Comparison of ENCODE assay signal across 8 cellular contexts in genomic region chr3:186617038-186617934, GRCh38. TPM values are rescaled to one million over a fixed set of nuclear protein-coding genes. Genes with fewer than 3 reads are reported as not detected.
DNase-seq lines count a peak whose midpoint lies in the region; ATAC-seq and TF ChIP-seq lines count a peak whose summit lies in the region.

No MANE protein-coding gene starts in this region.

- peak overlapping the region; percentile 20 for H3K4me2 ChIP-seq in Karpas-422 (ENCODE audit: low read depth, low read length, poor library complexity, severe bottlenecking)

- H3K4me3 Mint-ChIP-seq in neural crest cell = no peak overlapping the region
- H3K4me3 Mint-ChIP-seq in stimulated activated naive CD8-positive, alpha-beta T cell treated with anti-CD3 and anti-CD28 coated beads, Interleukin-15, amount 100 ng/mL, for 72 hours = peak overlapping the region; percentile 81 to 87

- no peak overlapping the region for H3K27ac ChIP-seq in Karpas-422 (ENCODE audit: low read length)

- peaks cover 12% of the 10 kb centered on the region for H3K4me1 Mint-ChIP-seq in neural crest cell
- peaks cover 23% of the 10 kb centered on the region for H3K4me1 Mint-ChIP-seq in stimulated activated naive CD8-positive, alpha-beta T cell treated with anti-CD3 and anti-CD28 coated beads, Interleukin-15, amount 100 ng/mL, for 72 hours

- H3K4me3 ChIP-seq in Karpas-422 (ENCODE audit: low read length) = no peak overlapping the region
- H3K4me3 ChIP-seq in fibroblast of mammary gland (ENCODE audit: control insufficient read depth, low read depth, low read length) = peak overlapping the region; percentile 13

- peaks cover 65% of the 10 kb centered on the region for H3K27me3 Mint-ChIP-seq in neural crest cell (ENCODE audit: low read depth)
- H3K27me3 Mint-ChIP-seq in stimulated activated naive CD8-positive, alpha-beta T cell treated with anti-CD3 and anti-CD28 coated beads, Interleukin-15, amount 100 ng/mL, for 72 hours = peaks cover 56% of the 10 kb centered on the region

- no peaks in the 10 kb centered on the region for H4K20me1 ChIP-seq in Karpas-422 (ENCODE audit: insufficient read depth, low read depth, low read length)

- DNase-seq in EH (ENCODE audit: low read depth) (peak; percentile 99), GOT3 (lab: John Stamatoyannopoulos, UW) (peak; percentile 86), Karpas-422 (peak; percentile 94), RKO (ENCODE audit: low spot score) (peak; percentile 91), activated T-helper 1 cell treated with Interleukin-2 at 50 U/mL for 16 hours (ENCODE audit: low read depth) (peak; percentile 76), fibroblast of mammary gland (ENCODE audit: low read depth) (peak; percentile 94), neural crest cell (ENCODE audit: low read depth, low spot score) (peak; percentile 59)
- peak; percentile 78 to 91 for DNase-seq in stimulated activated naive CD8-positive, alpha-beta T cell treated with anti-CD3 and anti-CD28 coated beads, Interleukin-15, amount 100 ng/mL, for 72 hours

- peak overlapping the region; percentile 52; the same call in 1 of the 2 replicates for H2AFZ ChIP-seq in Karpas-422 (ENCODE audit: low read length)

- TF ChIP-seq CTCF in fibroblast of mammary gland (conservative IDR thresholded peaks at IDR 0.05; ENCODE audit: control insufficient read depth, insufficient read depth, low read depth, low read length) (peak; percentile 85), neural crest cell (conservative IDR thresholded peaks at IDR 0.05) (peak; percentile 89)

- no peaks in the 10 kb centered on the region for H3K36me3 ChIP-seq in Karpas-422 (ENCODE audit: insufficient read depth, low read length)

- peaks cover 10% of the 10 kb centered on the region for H3K4me1 ChIP-seq in Karpas-422 (ENCODE audit: low read length)

- no peaks in the 10 kb centered on the region for H3K9me2 ChIP-seq in Karpas-422 (replicated peaks; ENCODE audit: insufficient read depth, low read length)

- H3K9me3 Mint-ChIP-seq in neural crest cell = no peaks in the 10 kb centered on the region
- no peaks in the 10 kb centered on the region for H3K9me3 Mint-ChIP-seq in stimulated activated naive CD8-positive, alpha-beta T cell treated with anti-CD3 and anti-CD28 coated beads, Interleukin-15, amount 100 ng/mL, for 72 hours

- no peaks in the 10 kb centered on the region for H3K27me3 ChIP-seq in Karpas-422 (ENCODE audit: low read length)

- no peaks in the 10 kb centered on the region for H3K36me3 Mint-ChIP-seq in neural crest cell (ENCODE audit: low read depth)

- H3K9me3 ChIP-seq in Karpas-422 (ENCODE audit: low read length) = no peaks in the 10 kb centered on the region

- H3K9ac ChIP-seq in Karpas-422 (ENCODE audit: low read length) = 0 out of 2 replicates have a peak overlapping the region, but pooled peaks have one; percentile 34

- no peak overlapping the region for H3K27ac Mint-ChIP-seq in neural crest cell (ENCODE audit: unreplicated experiment)
- peak overlapping the region; percentile 69 to 77 for H3K27ac Mint-ChIP-seq in stimulated activated naive CD8-positive, alpha-beta T cell treated with anti-CD3 and anti-CD28 coated beads, Interleukin-15, amount 100 ng/mL, for 72 hours

- no peaks in the 10 kb centered on the region for H3K79me2 ChIP-seq in Karpas-422 (ENCODE audit: low read length)

- peak; percentile 98 for ATAC-seq in stimulated activated naive CD8-positive, alpha-beta T cell treated with anti-CD3 and anti-CD28 coated beads, Interleukin-15, amount 100 ng/mL, for 72 hours

RNA-seq across cellular contexts. Expression of gene AHSG, which starts 4.4 kb away (rescaled TPM):
- total RNA-seq in Karpas-422 (2014; rRNA removed; shearing (Covaris generic); ENCODE audit: low replicate concordance) = not detected in 2 replicates
- 0.30 TPM in 1 of 2 replicates, not detected in the other for total RNA-seq in neural crest cell

RNA-seq across cellular contexts. Expression of gene FETUB, which starts 22.9 kb away (rescaled TPM):
- not detected in 2 replicates for total RNA-seq in Karpas-422 (2014; rRNA removed; shearing (Covaris generic); ENCODE audit: low replicate concordance)
- total RNA-seq in neural crest cell = not detected in 2 replicates

RNA-seq across cellular contexts. Expression of gene DNAJB11, which starts 46.8 kb away (rescaled TPM):
- 103 and 127 TPM in 2 replicates for total RNA-seq in Karpas-422 (2014; rRNA removed; shearing (Covaris generic); ENCODE audit: low replicate concordance)
- 48.9 and 53.5 TPM in 2 replicates for total RNA-seq in neural crest cell

RNA-seq across cellular contexts. Expression of gene HRG, which starts 48.5 kb away (rescaled TPM):
- not detected in 2 replicates for total RNA-seq in Karpas-422 (2014; rRNA removed; shearing (Covaris generic); ENCODE audit: low replicate concordance)
- not detected in 2 replicates for total RNA-seq in neural crest cell

RNA-seq across cellular contexts. Expression of gene TBCCD1, which starts 50.1 kb away (rescaled TPM):
- 20.6 and 38.7 TPM in 2 replicates for total RNA-seq in Karpas-422 (2014; rRNA removed; shearing (Covaris generic); ENCODE audit: low replicate concordance)
- 18.7 and 20.1 TPM in 2 replicates for total RNA-seq in neural crest cell
